Comparison of ENCODE assay signal across 1 cellular context in genomic region chr7:100101016-100101862, GRCh38.
A peak's percentile ranks its signal among the peaks of the same experiment; 100 is the strongest.
TF ChIP-seq lines count a peak whose summit lies in the region.

AP4M1 (plus strand) TSS chr7:100101643; CDS start chr7:100101715, 72 bp downstream.
MCM7 (minus strand) TSS chr7:100101397; CDS start chr7:100101294, 103 bp downstream.

TF ChIP-seq in HepG2, 621 proteins besides CTCF, POLR2A, EP300 and RAD21 (continued from another document and continues in another):
- TF ChIP-seq MNT (IDR thresholded peaks at IDR 0.05) (peak; percentile 59; the same call in 1 of the 2 replicates), ZBTB46 (CRISPR knock-in tag; IDR thresholded peaks at IDR 0.05; ENCODE audit: borderline replicate concordance) (no peak), PAXIP1 (CRISPR knock-in tag; conservative IDR thresholded peaks at IDR 0.05) (no peak), SP4 (CRISPR knock-in tag; IDR thresholded peaks at IDR 0.05) (peak; percentile 77), USF2 (IDR thresholded peaks at IDR 0.05; ENCODE audit: low read depth, low read length) (peak; percentile 96), USF2 (CRISPR knock-in tag; IDR thresholded peaks at IDR 0.05; ENCODE audit: borderline replicate concordance) (peak; percentile 100), GZF1 (CRISPR knock-in tag; IDR thresholded peaks at IDR 0.05) (peak; percentile 77; the same call in 1 of the 2 replicates), ZMYM3 (CRISPR knock-in tag; IDR thresholded peaks at IDR 0.05) (peak; percentile 10; the same call in 1 of the 2 replicates), RXRB (CRISPR knock-in tag; IDR thresholded peaks at IDR 0.05; ENCODE audit: borderline replicate concordance) (no peak), RARG (CRISPR knock-in tag; IDR thresholded peaks at IDR 0.05; ENCODE audit: low read depth) (no peak), TBL1XR1 (IDR thresholded peaks at IDR 0.05; ENCODE audit: borderline replicate concordance, low read length, partially characterized antibody) (peak; percentile 18), FOXP1 (IDR thresholded peaks at IDR 0.05) (no peak), FOXP1 (CRISPR knock-in tag; IDR thresholded peaks at IDR 0.05) (no peak), ZNF253 (CRISPR knock-in tag; IDR thresholded peaks at IDR 0.05; ENCODE audit: borderline replicate concordance) (peak; percentile 45; the same call in 1 of the 2 replicates), TBX2 (CRISPR knock-in tag; IDR thresholded peaks at IDR 0.05; ENCODE audit: borderline replicate concordance) (no peak; the same call in 1 of the 2 replicates), AHDC1 (CRISPR knock-in tag; IDR thresholded peaks at IDR 0.05; ENCODE audit: borderline replicate concordance) (0 out of 2 replicates have a peak, but pooled peaks have one; percentile 44), PCBP2 (optimal IDR thresholded peaks at IDR 0.05; ENCODE audit: low read depth, low read length, poor library complexity, severe bottlenecking) (no peak), ZNF512B (CRISPR knock-in tag; IDR thresholded peaks at IDR 0.05; ENCODE audit: borderline replicate concordance) (peak; percentile 34; the same call in 1 of the 2 replicates), ZNF550 (CRISPR knock-in tag; IDR thresholded peaks at IDR 0.05; ENCODE audit: borderline replicate concordance) (no peak), MLX (CRISPR knock-in tag; IDR thresholded peaks at IDR 0.05) (no peak), IRF9 (CRISPR knock-in tag; IDR thresholded peaks at IDR 0.05; ENCODE audit: borderline replicate concordance) (no peak), TFDP2 (CRISPR knock-in tag; IDR thresholded peaks at IDR 0.05) (peak; percentile 98), ZMAT5 (CRISPR knock-in tag; IDR thresholded peaks at IDR 0.05; ENCODE audit: borderline replicate concordance, low read depth) (no peak), ZNF574 (CRISPR knock-in tag; IDR thresholded peaks at IDR 0.05) (no peak; the same call in none of the 2 replicates), ZNF567 (CRISPR knock-in tag; IDR thresholded peaks at IDR 0.05; ENCODE audit: borderline replicate concordance) (0 out of 2 replicates have a peak, but pooled peaks have one; percentile 47), ZFY (CRISPR knock-in tag; IDR thresholded peaks at IDR 0.05) (peak; percentile 53; the same call in 1 of the 2 replicates)
